In the genomic region with DNA sequence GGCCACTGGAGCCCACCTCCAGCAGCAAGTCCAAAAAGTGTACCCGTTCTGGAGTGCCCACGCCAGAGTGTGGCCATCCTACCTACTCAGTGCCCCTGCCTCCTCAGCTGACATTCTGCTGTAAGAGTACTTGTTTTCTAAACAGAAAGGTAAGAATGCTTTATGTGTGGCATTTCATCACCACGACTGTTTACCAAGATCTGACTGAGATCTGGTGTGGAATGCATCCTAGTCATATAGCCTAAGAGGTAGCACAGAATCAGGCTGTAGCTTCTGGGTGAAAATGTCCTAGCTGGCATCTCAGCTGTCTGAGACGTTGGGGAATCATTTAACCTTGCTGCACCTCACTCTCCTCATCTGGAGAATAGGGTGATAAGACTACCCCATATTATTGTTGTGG, we compare ENCODE assay signal across 23 cellular contexts.
"Had no signal": no experiment of that assay in that cellular context is flagged by ENCODE, and none has a peak within 500 bp of the region (broad histone marks: within the 10 kb centered on the region; RNA-seq: fewer than 3 reads in every experiment).

No MANE protein-coding gene starts in this region.

- H3K27ac Mint-ChIP-seq: mesothelial cell of epicardium had no signal

- H3K4me1 ChIP-seq: esophagus squamous epithelium, gastrocnemius medialis, heart right ventricle, left lung, lower lobe of right lung had no signal

- H3K36me3 Mint-ChIP-seq: mesothelial cell of epicardium had no signal

- H3K27ac ChIP-seq: coronary artery, dorsolateral prefrontal cortex, epithelial cell of prostate, esophagus squamous epithelium, gastrocnemius medialis, heart right ventricle, left lung, lower lobe of right lung had no signal

- H3K4me3 Mint-ChIP-seq: mesothelial cell of epicardium had no signal

- ATAC-seq: esophagus mucosa, gastrocnemius medialis, heart right ventricle, left cardiac atrium, left lung, left ventricle myocardium superior, lower lobe of right lung, mucosa of descending colon had no signal

- H3K4me3 ChIP-seq: coronary artery, dorsolateral prefrontal cortex, esophagus squamous epithelium, gastrocnemius medialis, heart right ventricle, left lung, lower lobe of right lung, mucosa of descending colon had no signal

- DNase-seq: dermis blood vessel endothelial cell; dorsolateral prefrontal cortex; effector CD4-positive, alpha-beta T cell; effector memory CD4-positive, alpha-beta T cell; erythroblast; esophagus squamous epithelium; foreskin fibroblast; foreskin melanocyte; gastrocnemius medialis; glutamatergic neuron; head of caudate nucleus; heart right ventricle; hippocampal formation; left cardiac atrium; left lung; left ventricle myocardium superior; lower lobe of right lung; mesenchymal stem cell; mucosa of descending colon had no signal

- H3K9me3 Mint-ChIP-seq: mesothelial cell of epicardium had no signal

- H3K27me3 ChIP-seq: esophagus squamous epithelium, gastrocnemius medialis, heart right ventricle, left lung had no signal

- H3K36me3 ChIP-seq: esophagus squamous epithelium, gastrocnemius medialis, heart right ventricle, left lung, lower lobe of right lung had no signal

- H3K9me3 ChIP-seq: esophagus squamous epithelium, gastrocnemius medialis, heart right ventricle, left lung, lower lobe of right lung, mucosa of descending colon had no signal
